ENCODE assay signal across 11 cellular contexts in the genomic region with DNA sequence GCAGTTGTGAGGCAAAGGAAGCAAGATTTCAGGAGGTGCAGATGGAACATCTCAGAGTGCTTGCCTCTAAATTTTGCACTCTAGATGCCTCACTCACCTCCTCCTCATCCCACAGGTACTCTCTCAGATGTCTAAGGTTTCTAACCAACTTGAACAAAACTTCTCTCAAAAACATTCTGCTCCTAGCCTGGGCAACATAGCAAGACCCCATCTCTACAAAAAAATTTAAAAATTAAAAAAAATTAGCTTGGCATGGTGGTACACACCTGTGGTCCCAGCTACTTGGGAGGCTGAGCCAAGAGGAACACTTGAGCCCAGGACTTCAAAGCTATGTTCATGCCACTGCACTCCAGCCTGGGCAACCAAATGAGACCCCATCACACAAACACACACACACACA. TPM values are rescaled to one million over a fixed set of nuclear protein-coding genes. Genes with fewer than 3 reads are reported as not detected.
"Had no signal": no experiment of that assay in that cellular context is flagged by ENCODE, and none has a peak within 500 bp of the region (broad histone marks: within the 10 kb centered on the region; RNA-seq: fewer than 3 reads in every experiment).

No MANE protein-coding gene starts in this region.

- FAIRE-seq: H1, H54 had no signal

- H2AFZ ChIP-seq: GM23248, GM23338 had no signal

- ATAC-seq: GM23338, HCT116 had no signal

- H3K4me2 ChIP-seq: GM23338 had no signal

- DNase-seq: GM23248, GOT3, H7, H9, HCEC 1CT, HFFc6 had no signal

- H3K4me3 ChIP-seq: GM23248, GM23338, HAP-1 had no signal

- H3K27ac ChIP-seq: GM23248 had no signal

- H3K36me3 ChIP-seq: HAP-1 had no signal

- H3K9me3 ChIP-seq: HAP-1 had no signal

- H3K9ac ChIP-seq: GM23248 had no signal

- H3K4me1 ChIP-seq: HAP-1 had no signal

RNA-seq across cellular contexts. Expression of a gene that starts 4.2 kb away (rescaled TPM):
- total RNA-seq: GM23248, GM23338 had no signal
- polyA plus RNA-seq: GM23248, GM23338 had no signal

RNA-seq across cellular contexts. Expression of a gene that starts 43.2 kb away (rescaled TPM):
- total RNA-seq: GM23248, GM23338, H7, HFFc6 had no signal
- polyA plus RNA-seq: GM23248, GM23338 had no signal
